1 cellular context compared by ENCODE assay signal in genomic region chr17:15143524-15143923, GRCh38.
TF ChIP-seq lines count a peak whose summit lies in the region.

No MANE protein-coding gene starts in this region.

TF ChIP-seq in K562, 482 proteins besides CTCF, POLR2A, EP300 and RAD21:
- TF ChIP-seq MGA (IDR thresholded peaks at IDR 0.05) (peak; percentile 16; the same call in 1 of the 2 replicates), CHD4 (IDR thresholded peaks at IDR 0.05; ENCODE audit: insufficient read depth, insufficient replicate concordance, low read depth, low read length, poor library complexity, severe bottlenecking) (no peak), ZC3H4 (CRISPR knock-in tag; IDR thresholded peaks at IDR 0.05; ENCODE audit: borderline replicate concordance) (no peak)
